In genomic region chrX:11629593-11630211, GRCh38 we compare ENCODE assay signal across 2 cellular contexts.
TF ChIP-seq lines count a peak whose summit lies in the region.

No MANE protein-coding gene starts in this region.

TF ChIP-seq in GM23338, 12 proteins besides CTCF, POLR2A, EP300 and RAD21 (continued from another document):
- no peak for TF ChIP-seq ZNF462 (CRISPR knock-in tag; IDR thresholded peaks at IDR 0.05)
- TF ChIP-seq POLR2AphosphoS5 (IDR thresholded peaks at IDR 0.05; ENCODE audit: low read depth), result no peak
- TF ChIP-seq JUNB (IDR thresholded peaks at IDR 0.05; ENCODE audit: unreplicated experiment), result no peak
- TF ChIP-seq NANOG (IDR thresholded peaks at IDR 0.05; ENCODE audit: borderline replicate concordance), result no peak
- no peak for TF ChIP-seq REST (IDR thresholded peaks at IDR 0.05; ENCODE audit: unreplicated experiment)
- TF ChIP-seq STAT1 (IDR thresholded peaks at IDR 0.05; ENCODE audit: unreplicated experiment), result no peak

TF ChIP-seq in WTC11, 78 proteins besides CTCF, POLR2A, EP300 and RAD21 (continued from another document):
- TF ChIP-seq, protein P1, sequence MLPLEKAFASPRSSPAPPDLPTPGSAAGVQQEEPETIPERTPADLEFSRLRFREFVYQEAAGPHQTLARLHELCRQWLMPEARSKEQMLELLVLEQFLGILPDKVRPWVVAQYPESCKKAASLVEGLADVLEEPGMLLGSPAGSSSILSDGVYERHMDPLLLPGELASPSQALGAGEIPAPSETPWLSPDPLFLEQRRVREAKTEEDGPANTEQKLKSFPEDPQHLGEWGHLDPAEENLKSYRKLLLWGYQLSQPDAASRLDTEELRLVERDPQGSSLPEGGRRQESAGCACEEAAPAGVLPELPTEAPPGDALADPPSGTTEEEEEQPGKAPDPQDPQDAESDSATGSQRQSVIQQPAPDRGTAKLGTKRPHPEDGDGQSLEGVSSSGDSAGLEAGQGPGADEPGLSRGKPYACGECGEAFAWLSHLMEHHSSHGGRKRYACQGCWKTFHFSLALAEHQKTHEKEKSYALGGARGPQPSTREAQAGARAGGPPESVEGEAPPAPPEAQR (CRISPR knock-in tag; IDR thresholded peaks at IDR 0.05), result no peak
- TF ChIP-seq, protein P2, sequence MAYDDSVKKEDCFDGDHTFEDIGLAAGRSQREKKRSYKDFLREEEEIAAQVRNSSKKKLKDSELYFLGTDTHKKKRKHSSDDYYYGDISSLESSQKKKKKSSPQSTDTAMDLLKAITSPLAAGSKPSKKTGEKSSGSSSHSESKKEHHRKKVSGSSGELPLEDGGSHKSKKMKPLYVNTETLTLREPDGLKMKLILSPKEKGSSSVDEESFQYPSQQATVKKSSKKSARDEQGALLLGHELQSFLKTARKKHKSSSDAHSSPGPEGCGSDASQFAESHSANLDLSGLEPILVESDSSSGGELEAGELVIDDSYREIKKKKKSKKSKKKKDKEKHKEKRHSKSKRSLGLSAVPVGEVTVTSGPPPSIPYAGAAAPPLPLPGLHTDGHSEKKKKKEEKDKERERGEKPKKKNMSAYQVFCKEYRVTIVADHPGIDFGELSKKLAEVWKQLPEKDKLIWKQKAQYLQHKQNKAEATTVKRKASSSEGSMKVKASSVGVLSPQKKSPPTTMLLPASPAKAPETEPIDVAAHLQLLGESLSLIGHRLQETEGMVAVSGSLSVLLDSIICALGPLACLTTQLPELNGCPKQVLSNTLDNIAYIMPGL (CRISPR knock-in tag; IDR thresholded peaks at IDR 0.05), result no peak
- TF ChIP-seq ZNF317 (CRISPR knock-in tag; IDR thresholded peaks at IDR 0.05; ENCODE audit: borderline replicate concordance, low read depth) (no peak), TEAD4 (CRISPR knock-in tag; IDR thresholded peaks at IDR 0.05) (no peak), NFE2L1 (CRISPR knock-in tag; IDR thresholded peaks at IDR 0.05) (no peak), ZNF396 (CRISPR knock-in tag; IDR thresholded peaks at IDR 0.05; ENCODE audit: borderline replicate concordance) (no peak), SMAD3 (CRISPR knock-in tag; IDR thresholded peaks at IDR 0.05; ENCODE audit: borderline replicate concordance) (no peak), ZBTB21 (CRISPR knock-in tag; IDR thresholded peaks at IDR 0.05; ENCODE audit: borderline replicate concordance) (no peak), ZNF425 (CRISPR knock-in tag; conservative IDR thresholded peaks at IDR 0.05) (no peak), RELA (CRISPR knock-in tag; IDR thresholded peaks at IDR 0.05; ENCODE audit: borderline replicate concordance) (no peak), ZNF232 (CRISPR knock-in tag; IDR thresholded peaks at IDR 0.05) (no peak), ELF4 (CRISPR knock-in tag; IDR thresholded peaks at IDR 0.05; ENCODE audit: low read depth) (no peak), JAZF1 (CRISPR knock-in tag; IDR thresholded peaks at IDR 0.05) (no peak), ATF3 (CRISPR knock-in tag; conservative IDR thresholded peaks at IDR 0.05) (no peak)
- TF ChIP-seq, protein P3, sequence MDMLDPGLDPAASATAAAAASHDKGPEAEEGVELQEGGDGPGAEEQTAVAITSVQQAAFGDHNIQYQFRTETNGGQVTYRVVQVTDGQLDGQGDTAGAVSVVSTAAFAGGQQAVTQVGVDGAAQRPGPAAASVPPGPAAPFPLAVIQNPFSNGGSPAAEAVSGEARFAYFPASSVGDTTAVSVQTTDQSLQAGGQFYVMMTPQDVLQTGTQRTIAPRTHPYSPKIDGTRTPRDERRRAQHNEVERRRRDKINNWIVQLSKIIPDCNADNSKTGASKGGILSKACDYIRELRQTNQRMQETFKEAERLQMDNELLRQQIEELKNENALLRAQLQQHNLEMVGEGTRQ (CRISPR knock-in tag; IDR thresholded peaks at IDR 0.05), result no peak
- TF ChIP-seq, protein P4, sequence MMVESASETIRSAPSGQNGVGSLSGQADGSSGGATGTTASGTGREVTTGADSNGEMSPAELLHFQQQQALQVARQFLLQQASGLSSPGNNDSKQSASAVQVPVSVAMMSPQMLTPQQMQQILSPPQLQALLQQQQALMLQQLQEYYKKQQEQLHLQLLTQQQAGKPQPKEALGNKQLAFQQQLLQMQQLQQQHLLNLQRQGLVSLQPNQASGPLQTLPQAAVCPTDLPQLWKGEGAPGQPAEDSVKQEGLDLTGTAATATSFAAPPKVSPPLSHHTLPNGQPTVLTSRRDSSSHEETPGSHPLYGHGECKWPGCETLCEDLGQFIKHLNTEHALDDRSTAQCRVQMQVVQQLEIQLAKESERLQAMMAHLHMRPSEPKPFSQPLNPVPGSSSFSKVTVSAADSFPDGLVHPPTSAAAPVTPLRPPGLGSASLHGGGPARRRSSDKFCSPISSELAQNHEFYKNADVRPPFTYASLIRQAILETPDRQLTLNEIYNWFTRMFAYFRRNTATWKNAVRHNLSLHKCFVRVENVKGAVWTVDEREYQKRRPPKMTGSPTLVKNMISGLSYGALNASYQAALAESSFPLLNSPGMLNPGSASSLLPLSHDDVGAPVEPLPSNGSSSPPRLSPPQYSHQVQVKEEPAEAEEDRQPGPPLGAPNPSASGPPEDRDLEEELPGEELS (CRISPR knock-in tag; IDR thresholded peaks at IDR 0.05), result no peak
